17 cellular contexts compared by ENCODE assay signal in the genomic region with DNA sequence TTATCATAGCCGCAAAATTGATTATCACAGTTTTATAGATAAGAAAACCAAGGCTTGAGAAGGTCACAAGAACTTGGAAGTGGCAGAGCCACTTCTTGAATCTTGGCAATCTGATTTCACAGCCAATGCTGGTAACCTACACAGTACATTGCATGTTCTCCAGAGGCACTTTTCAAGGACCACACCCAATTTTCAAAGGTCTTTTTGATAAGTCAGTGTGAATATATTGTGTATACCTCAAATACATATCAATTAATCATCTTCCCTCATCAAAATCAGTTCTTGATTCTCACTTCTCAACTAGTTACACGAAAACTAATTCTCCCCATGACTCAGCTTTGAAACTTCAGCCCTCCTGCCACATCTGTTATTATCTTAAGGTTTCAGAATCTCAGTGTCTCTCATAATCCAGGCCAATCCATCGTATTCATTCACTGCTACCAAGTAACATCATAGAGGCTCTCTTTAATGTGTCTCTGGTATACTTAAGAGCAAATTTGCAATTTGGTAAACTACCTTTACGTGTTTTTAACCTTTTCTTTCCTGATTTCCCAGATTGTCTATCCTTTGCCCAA. TPM values are rescaled to one million over a fixed set of nuclear protein-coding genes. Genes with fewer than 3 reads are reported as not detected.
DNase-seq lines count a peak whose midpoint lies in the region; ATAC-seq and TF ChIP-seq lines count a peak whose summit lies in the region.
"Had no signal": no experiment of that assay in that cellular context is flagged by ENCODE, and none has a peak within 500 bp of the region (broad histone marks: within the 10 kb centered on the region; RNA-seq: fewer than 3 reads in every experiment).

No MANE protein-coding gene starts in this region.

- H3K79me2 ChIP-seq in mesendoderm (ENCODE audit: control insufficient read depth, insufficient read depth, low read length), result no peaks in the 10 kb centered on the region

- no peak overlapping the region for H3K4ac ChIP-seq in mesendoderm (ENCODE audit: low read depth, low read length)

- POLR2A ChIA-PET in activated CD8-positive, alpha-beta T cell treated with anti-CD3 and anti-CD28 coated beads for 36 hours (lab: Charles Lee), result interaction anchor here (0.8 to 1.6 kb wide), 2 partner anchors 19 to 333 kb away, joined by 3 read pairs; no protein-coding TSS in a partner anchor
- POLR2A ChIA-PET in activated CD8-positive, alpha-beta T cell treated with anti-CD3 and anti-CD28 coated beads, Interleukin-2, amount 10 ng/mL, durations not matched to agents 7 days and 5 days (lab: Charles Lee), result no interaction called here
- POLR2A ChIA-PET in WTC11 (lab: Charles Lee), result no interaction called here

- H3K27me3 ChIP-seq in mesendoderm (ENCODE audit: insufficient read depth, low read length, poor library complexity), result no peaks in the 10 kb centered on the region
- H3K27me3 ChIP-seq: BE2C had no signal

- H3K27ac Mint-ChIP-seq in activated CD8-positive, alpha-beta T cell treated with anti-CD3 and anti-CD28 coated beads for 36 hours, result no peak overlapping the region
- H3K27ac Mint-ChIP-seq in activated CD8-positive, alpha-beta T cell treated with anti-CD3 and anti-CD28 coated beads, Interleukin-2, amount 10 ng/mL, durations not matched to agents 7 days and 5 days, result no peak overlapping the region
- no peak overlapping the region for H3K27ac Mint-ChIP-seq in stimulated activated naive CD8-positive, alpha-beta T cell treated with anti-CD3 and anti-CD28 coated beads, Interleukin-15, amount 100 ng/mL, for 72 hours
- no peak overlapping the region for H3K27ac Mint-ChIP-seq in WTC11
- no peak overlapping the region for H3K27ac Mint-ChIP-seq in osteocyte (ENCODE audit: unreplicated experiment)
- H3K27ac Mint-ChIP-seq: CD4-positive, CD25-positive, alpha-beta regulatory T cell had no signal

- no peak overlapping the region for H2AK5ac ChIP-seq in mesendoderm (ENCODE audit: low read length)

- no peak overlapping the region for H2BK120ac ChIP-seq in mesendoderm (ENCODE audit: low read depth, low read length)

- H3K27ac ChIP-seq in mesendoderm (ENCODE audit: low read depth, low read length), result no peak overlapping the region
- H3K27ac ChIP-seq: GM23248 had no signal

- H3K56ac ChIP-seq in mesendoderm (ENCODE audit: low read length), result no peak overlapping the region

- peaks cover 7% of the 10 kb centered on the region for H3K4me1 ChIP-seq in mesendoderm (ENCODE audit: control insufficient read depth, low read depth, low read length)

- no peaks in the 10 kb centered on the region for H3K36me3 ChIP-seq in mesendoderm (ENCODE audit: control insufficient read depth, insufficient read depth, low read length)
- H3K36me3 ChIP-seq: BE2C, HAP-1 had no signal

- no peak overlapping the region for H4K8ac ChIP-seq in mesendoderm (ENCODE audit: low read depth, low read length)

- peaks cover 42% of the 10 kb centered on the region for H3K36me3 Mint-ChIP-seq in activated CD8-positive, alpha-beta T cell treated with anti-CD3 and anti-CD28 coated beads for 36 hours (ENCODE audit: low read depth)
- peaks cover 31% of the 10 kb centered on the region for H3K36me3 Mint-ChIP-seq in activated CD8-positive, alpha-beta T cell treated with anti-CD3 and anti-CD28 coated beads, Interleukin-2, amount 10 ng/mL, durations not matched to agents 7 days and 5 days (ENCODE audit: low read depth)
- H3K36me3 Mint-ChIP-seq in WTC11 (no peaks in the 10 kb centered on the region), osteocyte (ENCODE audit: unreplicated experiment) (peaks cover 25% of the 10 kb centered on the region)

- ATAC-seq in activated CD8-positive, alpha-beta T cell treated with anti-CD3 and anti-CD28 coated beads for 36 hours, result peak; percentile 75
- ATAC-seq in activated CD8-positive, alpha-beta T cell treated with anti-CD3 and anti-CD28 coated beads, Interleukin-2, amount 10 ng/mL, durations not matched to agents 7 days and 5 days, result no peak
- peak; percentile 73 for ATAC-seq in stimulated activated naive CD8-positive, alpha-beta T cell treated with anti-CD3 and anti-CD28 coated beads, Interleukin-15, amount 100 ng/mL, for 72 hours
- no peak for ATAC-seq in WTC11

- H3K18ac ChIP-seq in mesendoderm (ENCODE audit: low read length), result no peak overlapping the region

- no peaks in the 10 kb centered on the region for H3K79me1 ChIP-seq in mesendoderm (ENCODE audit: low read length)

- no peak overlapping the region for H2BK15ac ChIP-seq in mesendoderm (replicated peaks; ENCODE audit: low read depth)

- intact Hi-C loops in activated CD8-positive, alpha-beta T cell treated with anti-CD3 and anti-CD28 coated beads for 36 hours (cut with micrococcal nuclease), result no loop called here

- H3K9ac ChIP-seq in mesendoderm (ENCODE audit: low read length), result no peak overlapping the region
- H3K9ac ChIP-seq: GM23248 had no signal

- H3K4me1 Mint-ChIP-seq in activated CD8-positive, alpha-beta T cell treated with anti-CD3 and anti-CD28 coated beads for 36 hours (ENCODE audit: low read depth), result peaks cover 32% of the 10 kb centered on the region
- H3K4me1 Mint-ChIP-seq in activated CD8-positive, alpha-beta T cell treated with anti-CD3 and anti-CD28 coated beads, Interleukin-2, amount 10 ng/mL, durations not matched to agents 7 days and 5 days (ENCODE audit: low read depth), result peaks cover 7% of the 10 kb centered on the region
- H3K4me1 Mint-ChIP-seq in stimulated activated naive CD8-positive, alpha-beta T cell treated with anti-CD3 and anti-CD28 coated beads, Interleukin-15, amount 100 ng/mL, for 72 hours, result peaks cover 29% of the 10 kb centered on the region
- peaks cover 7% of the 10 kb centered on the region; the same call in 1 of the 2 replicates for H3K4me1 Mint-ChIP-seq in WTC11
- peaks cover 11% of the 10 kb centered on the region for H3K4me1 Mint-ChIP-seq in osteocyte (ENCODE audit: unreplicated experiment)

- CTCF ChIA-PET in activated CD8-positive, alpha-beta T cell treated with anti-CD3 and anti-CD28 coated beads for 36 hours (lab: Charles Lee), result no interaction called here
- CTCF ChIA-PET in activated CD8-positive, alpha-beta T cell treated with anti-CD3 and anti-CD28 coated beads, Interleukin-2, amount 10 ng/mL, durations not matched to agents 7 days and 5 days (lab: Charles Lee), result interaction anchor here (1.2 kb wide), 1 partner anchor 197 kb away, joined by 3 read pairs; no protein-coding TSS in a partner anchor
- CTCF ChIA-PET in WTC11 (lab: Charles Lee), result no interaction called here

- no peak overlapping the region for H3K4me2 ChIP-seq in mesendoderm (ENCODE audit: low read length)

- no peaks in the 10 kb centered on the region for H3K27me3 Mint-ChIP-seq in activated CD8-positive, alpha-beta T cell treated with anti-CD3 and anti-CD28 coated beads for 36 hours
- no peaks in the 10 kb centered on the region for H3K27me3 Mint-ChIP-seq in activated CD8-positive, alpha-beta T cell treated with anti-CD3 and anti-CD28 coated beads, Interleukin-2, amount 10 ng/mL, durations not matched to agents 7 days and 5 days (ENCODE audit: low read depth)
- no peaks in the 10 kb centered on the region for H3K27me3 Mint-ChIP-seq in stimulated activated naive CD8-positive, alpha-beta T cell treated with anti-CD3 and anti-CD28 coated beads, Interleukin-15, amount 100 ng/mL, for 72 hours
- H3K27me3 Mint-ChIP-seq in WTC11 (ENCODE audit: low read depth) (no peaks in the 10 kb centered on the region), osteocyte (ENCODE audit: unreplicated experiment) (no peaks in the 10 kb centered on the region)
- H3K27me3 Mint-ChIP-seq: CD4-positive, CD25-positive, alpha-beta regulatory T cell had no signal

- no peak overlapping the region for H3K23ac ChIP-seq in mesendoderm (ENCODE audit: low read length)

- no peak overlapping the region for H3K4me3 ChIP-seq in mesendoderm (ENCODE audit: low read length)
- H3K4me3 ChIP-seq: GM23248, HAP-1 had no signal

- no CpG with 5 or more reads among the region's 4 CpGs for WGBS in mesendoderm (ENCODE audit: extremely low coverage, insufficient coverage, low lambda C conversion rate)

- DNase-seq in activated CD8-positive, alpha-beta T cell treated with anti-CD3 and anti-CD28 coated beads for 36 hours, result no peak
- DNase-seq in activated CD8-positive, alpha-beta T cell treated with anti-CD3 and anti-CD28 coated beads, Interleukin-2, amount 10 ng/mL, durations not matched to agents 7 days and 5 days, result no peak
- DNase-seq in stimulated activated CD4-positive, alpha-beta T cell treated with anti-CD3 and anti-CD28 coated beads, Interleukin-4, amount 100 ng/mL, for 24 hours, result peak; percentile 25
- no peak for DNase-seq in stimulated activated CD4-positive, alpha-beta T cell treated with anti-CD3 and anti-CD28 coated beads, Interleukin-2, amount 100 ng/mL, for 24 hours
- DNase-seq in mesendoderm (peak; percentile 73), WTC11 (ENCODE audit: low spot score) (no peak), osteocyte (ENCODE audit: extremely low spot score, unreplicated experiment) (no peak)
- no peak for DNase-seq in stimulated activated naive CD8-positive, alpha-beta T cell treated with anti-CD3 and anti-CD28 coated beads, Interleukin-15, amount 100 ng/mL, for 72 hours
- DNase-seq: BE2C; Caco-2; CD4-positive, CD25-positive, alpha-beta regulatory T cell; GM23248; NCI-H1417 treated with DMSO at 0.1 percent for 48 hours; NCI-H187 treated with DMSO at 0.1 percent for 48 hours; NCI-H2227 treated with DMSO at 0.1 percent for 48 hours; NCI-H510A treated with DMSO at 0.1 percent for 48 hours had no signal

- no peaks in the 10 kb centered on the region for H3K9me3 Mint-ChIP-seq in activated CD8-positive, alpha-beta T cell treated with anti-CD3 and anti-CD28 coated beads for 36 hours
- no peaks in the 10 kb centered on the region for H3K9me3 Mint-ChIP-seq in activated CD8-positive, alpha-beta T cell treated with anti-CD3 and anti-CD28 coated beads, Interleukin-2, amount 10 ng/mL, durations not matched to agents 7 days and 5 days (ENCODE audit: insufficient read depth)
- no peaks in the 10 kb centered on the region for H3K9me3 Mint-ChIP-seq in stimulated activated naive CD8-positive, alpha-beta T cell treated with anti-CD3 and anti-CD28 coated beads, Interleukin-15, amount 100 ng/mL, for 72 hours
- no peaks in the 10 kb centered on the region for H3K9me3 Mint-ChIP-seq in WTC11
- H3K9me3 Mint-ChIP-seq in osteocyte (ENCODE audit: unreplicated experiment), result no peaks in the 10 kb centered on the region

- no peak overlapping the region for H3K4me3 Mint-ChIP-seq in activated CD8-positive, alpha-beta T cell treated with anti-CD3 and anti-CD28 coated beads for 36 hours
- H3K4me3 Mint-ChIP-seq in activated CD8-positive, alpha-beta T cell treated with anti-CD3 and anti-CD28 coated beads, Interleukin-2, amount 10 ng/mL, durations not matched to agents 7 days and 5 days, result no peak overlapping the region
- no peak overlapping the region for H3K4me3 Mint-ChIP-seq in stimulated activated naive CD8-positive, alpha-beta T cell treated with anti-CD3 and anti-CD28 coated beads, Interleukin-15, amount 100 ng/mL, for 72 hours
- H3K4me3 Mint-ChIP-seq in WTC11 (no peak overlapping the region), osteocyte (ENCODE audit: unreplicated experiment) (no peak overlapping the region)
- H3K4me3 Mint-ChIP-seq: CD4-positive, CD25-positive, alpha-beta regulatory T cell had no signal

- no peak overlapping the region for H2BK5ac ChIP-seq in mesendoderm (ENCODE audit: low read length)

- no peak for TF ChIP-seq CTCF in activated CD8-positive, alpha-beta T cell treated with anti-CD3 and anti-CD28 coated beads for 36 hours (IDR thresholded peaks at IDR 0.05)
- no peak for TF ChIP-seq CTCF in WTC11 (IDR thresholded peaks at IDR 0.05)
- TF ChIP-seq CTCF in osteocyte (IDR thresholded peaks at IDR 0.05), result no peak

- H4K5ac ChIP-seq in mesendoderm (ENCODE audit: low read length), result no peak overlapping the region

RNA-seq across cellular contexts. Expression of gene CAMK2D, which starts 16.8 kb away (rescaled TPM):
- total RNA-seq in activated CD8-positive, alpha-beta T cell treated with anti-CD3 and anti-CD28 coated beads for 36 hours, result 10 to 100 TPM; 62.8 to 66.1 TPM
- 10 to 100 TPM; 30.7 to 31.1 TPM for total RNA-seq in activated CD8-positive, alpha-beta T cell treated with anti-CD3 and anti-CD28 coated beads, Interleukin-2, amount 10 ng/mL, durations not matched to agents 7 days and 5 days
- polyA plus RNA-seq in mesendoderm (2013, experiment 1 of 2), result 4.3 TPM
- polyA plus RNA-seq in mesendoderm (2013, experiment 2 of 2), result 4.4 TPM
- total RNA-seq in WTC11 (2021), result 15.8 to 17.7 TPM (median 16.5 TPM) in 3 replicates
- total RNA-seq in osteocyte, result 84.3 and 86.6 TPM in 2 replicates

Comparison
In these comparisons a context has a peak if more than half of its experiments do, and no peak if none do; other contexts are left out.
1. ATAC-seq: peak in activated CD8-positive, alpha-beta T cell treated with anti-CD3 and anti-CD28 coated beads for 36 hours (single experiment) and stimulated activated naive CD8-positive, alpha-beta T cell treated with anti-CD3 and anti-CD28 coated beads, Interleukin-15, amount 100 ng/mL, for 72 hours (single experiment); none in activated CD8-positive, alpha-beta T cell treated with anti-CD3 and anti-CD28 coated beads, Interleukin-2, amount 10 ng/mL, durations not matched to agents 7 days and 5 days (single experiment) and WTC11 (single experiment).
2. DNase-seq: peak in stimulated activated CD4-positive, alpha-beta T cell treated with anti-CD3 and anti-CD28 coated beads, Interleukin-4, amount 100 ng/mL, for 24 hours (single experiment) and mesendoderm (single experiment); none in activated CD8-positive, alpha-beta T cell treated with anti-CD3 and anti-CD28 coated beads for 36 hours (single experiment), activated CD8-positive, alpha-beta T cell treated with anti-CD3 and anti-CD28 coated beads, Interleukin-2, amount 10 ng/mL, durations not matched to agents 7 days and 5 days (single experiment), stimulated activated CD4-positive, alpha-beta T cell treated with anti-CD3 and anti-CD28 coated beads, Interleukin-2, amount 100 ng/mL, for 24 hours (0 of 2), stimulated activated naive CD8-positive, alpha-beta T cell treated with anti-CD3 and anti-CD28 coated beads, Interleukin-15, amount 100 ng/mL, for 72 hours (0 of 2), WTC11 (single experiment) and osteocyte (single experiment).